Comparison of ENCODE assay signal across 14 cellular contexts in genomic region chr5:50439221-50439620, GRCh38. TPM values are rescaled to one million over a fixed set of nuclear protein-coding genes. Genes with fewer than 3 reads are reported as not detected.
A peak's percentile ranks its signal among the peaks of the same experiment; 100 is the strongest.
DNase-seq lines count a peak whose midpoint lies in the region; ATAC-seq and TF ChIP-seq lines count a peak whose summit lies in the region.
"Had no signal": no experiment of that assay in that cellular context is flagged by ENCODE, and none has a peak within 500 bp of the region (broad histone marks: within the 10 kb centered on the region; RNA-seq: fewer than 3 reads in every experiment).

No MANE protein-coding gene starts in this region.

- peaks cover 5 to 34% of the 10 kb centered on the region in 2 donors for H3K36me3 Mint-ChIP-seq in CD4-positive, alpha-beta memory T cell
- peaks cover 13% of the 10 kb centered on the region for H3K36me3 Mint-ChIP-seq in activated CD8-positive, alpha-beta T cell treated with anti-CD3 and anti-CD28 coated beads for 36 hours (ENCODE audit: low read depth)
- H3K36me3 Mint-ChIP-seq in naive thymus-derived CD4-positive, alpha-beta T cell = peaks cover 0 to 27% (median 4%) of the 10 kb centered on the region in 5 donors

- H3K27ac ChIP-seq in CD4-positive, alpha-beta memory T cell (ENCODE audit: low read depth, low read length) = peak overlapping the region; percentile 75
- peak overlapping the region; percentile 18 for H3K27ac ChIP-seq in KOPT-K1 (ENCODE audit: low read depth, low read length, poor library complexity, severe bottlenecking)
- no peak overlapping the region for H3K27ac ChIP-seq in naive thymus-derived CD4-positive, alpha-beta T cell (ENCODE audit: low read depth, low read length)
- no peak overlapping the region for H3K27ac ChIP-seq in trophoblast cell (ENCODE audit: low read depth, low read length)
- no peak overlapping the region for H3K27ac ChIP-seq in neuronal stem cell (replicated peaks; ENCODE audit: low read length)
- H3K27ac ChIP-seq: gastroesophageal sphincter had no signal

- no peaks in the 10 kb centered on the region for H3K36me3 ChIP-seq in CD4-positive, alpha-beta memory T cell (ENCODE audit: insufficient read depth, low read length)
- H3K36me3 ChIP-seq in KOPT-K1 (ENCODE audit: insufficient read depth, low read length) (no peaks in the 10 kb centered on the region; the same call in 1 of the 2 replicates), trophoblast cell (ENCODE audit: control insufficient read depth in 1 of 2, insufficient read depth in 2 of 2, low read length in 2 of 2) (no peaks in the 10 kb centered on the region), neuronal stem cell (replicated peaks in 1 of 2; ENCODE audit: control insufficient read depth in 2 of 2, insufficient read depth in 2 of 2, low read length in 2 of 2) (no peaks in the 10 kb centered on the region)
- H3K36me3 ChIP-seq in naive thymus-derived CD4-positive, alpha-beta T cell (ENCODE audit: control insufficient read depth in 2 of 3, insufficient read depth in 3 of 3, low read length in 3 of 3) = peaks cover 0 to 3% (median 0%) of the 10 kb centered on the region in 3 experiments
- H3K36me3 ChIP-seq: BE2C, gastroesophageal sphincter had no signal

- H3K23ac ChIP-seq in trophoblast cell (ENCODE audit: low read length) (no peak overlapping the region), neuronal stem cell (ENCODE audit: low read depth, low read length, poor library complexity) (no peak overlapping the region)

- H2BK12ac ChIP-seq in trophoblast cell (ENCODE audit: low read length) = no peak overlapping the region
- H2BK12ac ChIP-seq in neuronal stem cell (ENCODE audit: low read length) = no peak overlapping the region

- H3K79me2 ChIP-seq in trophoblast cell (ENCODE audit: control insufficient read depth, insufficient read depth, low read length, poor library complexity) = no peaks in the 10 kb centered on the region

- H2AK5ac ChIP-seq in trophoblast cell (ENCODE audit: low read length) (no peak overlapping the region), neuronal stem cell (ENCODE audit: low read depth, low read length) (no peak overlapping the region)

- no peaks in the 10 kb centered on the region for H3K27me3 Mint-ChIP-seq in CD4-positive, alpha-beta memory T cell
- H3K27me3 Mint-ChIP-seq in activated CD8-positive, alpha-beta T cell treated with anti-CD3 and anti-CD28 coated beads for 36 hours = no peaks in the 10 kb centered on the region
- H3K27me3 Mint-ChIP-seq in naive thymus-derived CD4-positive, alpha-beta T cell = no peaks in the 10 kb centered on the region

- no peak overlapping the region for H3K4me2 ChIP-seq in trophoblast cell (ENCODE audit: low read length)
- no peak overlapping the region for H3K4me2 ChIP-seq in neuronal stem cell (ENCODE audit: insufficient read depth, low read length, poor library complexity, severe bottlenecking)

- H2AFZ ChIP-seq in trophoblast cell (ENCODE audit: insufficient read depth, low read length, poor library complexity) (no peak overlapping the region), neuronal stem cell (ENCODE audit: low read length) (no peak overlapping the region)

- H3K9me3 ChIP-seq in CD4-positive, alpha-beta memory T cell (ENCODE audit: control insufficient read depth in 1 of 2, low read length in 2 of 2) = no peaks in the 10 kb centered on the region
- H3K9me3 ChIP-seq in KOPT-K1 (ENCODE audit: insufficient read depth, low read length, poor library complexity, severe bottlenecking) = no peaks in the 10 kb centered on the region
- H3K9me3 ChIP-seq in naive thymus-derived CD4-positive, alpha-beta T cell (ENCODE audit: control insufficient read depth in 2 of 3, low read length in 3 of 3) = no peaks in the 10 kb centered on the region
- no peaks in the 10 kb centered on the region for H3K9me3 ChIP-seq in trophoblast cell (ENCODE audit: insufficient read depth, low read depth, low read length)
- H3K9me3 ChIP-seq in neuronal stem cell (replicated peaks in 1 of 2; ENCODE audit: control insufficient read depth in 2 of 2, insufficient read depth in 1 of 2, low read depth in 1 of 2, low read length in 2 of 2) = no peaks in the 10 kb centered on the region
- H3K9me3 ChIP-seq: BE2C, gastroesophageal sphincter had no signal

- ATAC-seq in activated CD8-positive, alpha-beta T cell treated with anti-CD3 and anti-CD28 coated beads for 36 hours = no peak
- ATAC-seq in naive thymus-derived CD4-positive, alpha-beta T cell = no peak
- ATAC-seq: gastroesophageal sphincter had no signal

- H3K4ac ChIP-seq in trophoblast cell (ENCODE audit: low read depth, low read length) (no peak overlapping the region), neuronal stem cell (ENCODE audit: low read length) (no peak overlapping the region)

- intact Hi-C loops in CD4-positive, alpha-beta memory T cell (cut with micrococcal nuclease) = no loop called here
- intact Hi-C loops in activated CD8-positive, alpha-beta T cell treated with anti-CD3 and anti-CD28 coated beads for 36 hours (cut with micrococcal nuclease) = loop anchor here (10.0 kb wide), 1 partner anchor 306 kb away; no protein-coding TSS in a partner anchor
- intact Hi-C loops in naive thymus-derived CD4-positive, alpha-beta T cell (cut with micrococcal nuclease) = no loop called here

- peaks cover 74% of the 10 kb centered on the region for H3K4me1 ChIP-seq in CD4-positive, alpha-beta memory T cell (ENCODE audit: insufficient read depth, low read length)
- H3K4me1 ChIP-seq in naive thymus-derived CD4-positive, alpha-beta T cell (ENCODE audit: control insufficient read depth in 2 of 2, insufficient read depth in 2 of 2, low read length in 2 of 2) = peaks cover 32 to 45% of the 10 kb centered on the region in 2 donors
- peaks cover 0 to 1% of the 10 kb centered on the region in 2 experiments for H3K4me1 ChIP-seq in trophoblast cell (ENCODE audit: control insufficient read depth in 1 of 2, insufficient read depth in 2 of 2, low read length in 2 of 2)
- H3K4me1 ChIP-seq in neuronal stem cell (ENCODE audit: control insufficient read depth in 2 of 2, insufficient read depth in 1 of 2, low read depth in 1 of 2, low read length in 2 of 2) = no peaks in the 10 kb centered on the region
- H3K4me1 ChIP-seq: BE2C had no signal

- WGBS in trophoblast cell (ENCODE audit: extremely low coverage, insufficient coverage, insufficient read length) = no CpG with 5 or more reads among the region's 3 CpGs
- no CpG with 5 or more reads among the region's 3 CpGs for WGBS in neuronal stem cell (ENCODE audit: extremely low coverage in 2 of 2, insufficient read length in 2 of 2, insufficient replicate concordance in 1 of 2), 2 donors

- H2BK15ac ChIP-seq in neuronal stem cell (ENCODE audit: low read length) = no peak overlapping the region

- H3K9me3 Mint-ChIP-seq in CD4-positive, alpha-beta memory T cell = no peaks in the 10 kb centered on the region
- no peaks in the 10 kb centered on the region for H3K9me3 Mint-ChIP-seq in activated CD8-positive, alpha-beta T cell treated with anti-CD3 and anti-CD28 coated beads for 36 hours
- no peaks in the 10 kb centered on the region for H3K9me3 Mint-ChIP-seq in naive thymus-derived CD4-positive, alpha-beta T cell
- H3K9me3 Mint-ChIP-seq: nephron had no signal

- no peak overlapping the region for H2BK120ac ChIP-seq in trophoblast cell (ENCODE audit: insufficient read depth, low read length, poor library complexity)
- no peak overlapping the region for H2BK120ac ChIP-seq in neuronal stem cell (ENCODE audit: low read depth, low read length)

- no peak overlapping the region for H3K18ac ChIP-seq in trophoblast cell (ENCODE audit: low read length)
- H3K18ac ChIP-seq in neuronal stem cell (ENCODE audit: low read length) = no peak overlapping the region

- peak overlapping the region in 5 of 7 donors; percentile 88 to 96 (median 96) for H3K27ac Mint-ChIP-seq in CD4-positive, alpha-beta memory T cell
- peak overlapping the region; percentile 90 for H3K27ac Mint-ChIP-seq in activated CD8-positive, alpha-beta T cell treated with anti-CD3 and anti-CD28 coated beads for 36 hours
- H3K27ac Mint-ChIP-seq in naive thymus-derived CD4-positive, alpha-beta T cell = peak overlapping the region in 5 of 9 donors; percentile 25 to 99 (median 97)
- H3K27ac Mint-ChIP-seq: nephron had no signal

- no peaks in the 10 kb centered on the region for H3K27me3 ChIP-seq in CD4-positive, alpha-beta memory T cell (ENCODE audit: insufficient read depth, low read length)
- no peaks in the 10 kb centered on the region for H3K27me3 ChIP-seq in naive thymus-derived CD4-positive, alpha-beta T cell (ENCODE audit: control insufficient read depth in 2 of 2, insufficient read depth in 2 of 2, low read length in 2 of 2)
- H3K27me3 ChIP-seq in trophoblast cell (ENCODE audit: insufficient read depth, low read length) (no peaks in the 10 kb centered on the region), neuronal stem cell (ENCODE audit: control insufficient read depth in 3 of 3, insufficient read depth in 3 of 3, low read depth in 1 of 3, low read length in 3 of 3) (peaks cover 0 to 9% (median 0%) of the 10 kb centered on the region in 3 experiments)
- H3K27me3 ChIP-seq: BE2C had no signal

- no peak overlapping the region for H3K9ac ChIP-seq in trophoblast cell (ENCODE audit: low read length)
- H3K9ac ChIP-seq in neuronal stem cell (ENCODE audit: low read depth, low read length, poor library complexity) = no peak overlapping the region

- H3K4me3 ChIP-seq in CD4-positive, alpha-beta memory T cell (ENCODE audit: low read length in 2 of 2) = no peak overlapping the region
- H3K4me3 ChIP-seq in naive thymus-derived CD4-positive, alpha-beta T cell (ENCODE audit: low read length) = peak overlapping the region; percentile 73
- H3K4me3 ChIP-seq in trophoblast cell (ENCODE audit: low read depth, low read length) (no peak overlapping the region), neuronal stem cell (ENCODE audit: low read length in 2 of 2) (no peak overlapping the region)

- H4K12ac ChIP-seq in trophoblast cell (ENCODE audit: low read depth, low read length) = no peak overlapping the region

- POLR2A ChIA-PET in CD4-positive, alpha-beta memory T cell (lab: Charles Lee; ENCODE audit: partially characterized antibody) = interaction anchor here (0.7 to 3.8 kb wide), 5 partner anchors 9 to 410 kb away, joined by 3 to 66 read pairs (median 4); partner anchors contain the start of gene PARP8
- POLR2A ChIA-PET in activated CD8-positive, alpha-beta T cell treated with anti-CD3 and anti-CD28 coated beads for 36 hours (lab: Charles Lee) = interaction anchor here (0.6 to 1.1 kb wide), 2 partner anchors 30 to 269 kb away, joined by 3 to 6 read pairs; no protein-coding TSS in a partner anchor
- POLR2A ChIA-PET in naive thymus-derived CD4-positive, alpha-beta T cell (lab: Charles Lee) = interaction anchor here (3.2 kb wide), 1 partner anchor 11 kb away, joined by 21 read pairs; no protein-coding TSS in a partner anchor

- no peak overlapping the region for H3K14ac ChIP-seq in trophoblast cell (ENCODE audit: low read length)
- no peak overlapping the region for H3K14ac ChIP-seq in neuronal stem cell (ENCODE audit: low read length)

- H4K91ac ChIP-seq in trophoblast cell (ENCODE audit: low read depth, low read length) (no peak overlapping the region), neuronal stem cell (ENCODE audit: low read depth, low read length, poor library complexity) (no peak overlapping the region)

- peaks cover 45 to 90% (median 64%) of the 10 kb centered on the region in 4 donors for H3K4me1 Mint-ChIP-seq in CD4-positive, alpha-beta memory T cell
- H3K4me1 Mint-ChIP-seq in activated CD8-positive, alpha-beta T cell treated with anti-CD3 and anti-CD28 coated beads for 36 hours (ENCODE audit: low read depth) = peaks cover 68% of the 10 kb centered on the region
- peaks cover 37 to 88% (median 75%) of the 10 kb centered on the region in 7 donors for H3K4me1 Mint-ChIP-seq in naive thymus-derived CD4-positive, alpha-beta T cell

- no peak overlapping the region for H2BK5ac ChIP-seq in trophoblast cell (ENCODE audit: low read depth, low read length, poor library complexity)
- no peak overlapping the region for H2BK5ac ChIP-seq in neuronal stem cell (ENCODE audit: low read length)

- peaks cover 4% of the 10 kb centered on the region for H3K79me1 ChIP-seq in trophoblast cell (ENCODE audit: low read length)
- H3K79me1 ChIP-seq in neuronal stem cell (ENCODE audit: low read depth, low read length) = peaks cover 4% of the 10 kb centered on the region

- DNase-seq in CD4-positive, alpha-beta memory T cell = no peak
- no peak for DNase-seq in activated CD8-positive, alpha-beta T cell treated with anti-CD3 and anti-CD28 coated beads for 36 hours
- DNase-seq in naive thymus-derived CD4-positive, alpha-beta T cell = no peak
- DNase-seq in trophoblast cell = no peak
- no peak for DNase-seq in neuronal stem cell (ENCODE audit: low spot score)
- DNase-seq in NCI-H510A (lab: John Stamatoyannopoulos, UW) = no peak
- DNase-seq: BE2C; DMS53; NCI-H146; NCI-H226; stimulated activated CD4-positive, alpha-beta T cell treated with anti-CD3 and anti-CD28 coated beads, Interleukin-15, amount 100 ng/mL, for 24 hours had no signal

- CTCF ChIA-PET in CD4-positive, alpha-beta memory T cell (lab: Charles Lee; ENCODE audit: partially characterized antibody) = interaction anchor here (3.2 kb wide), 1 partner anchor 74 kb away, joined by 51 read pairs; no protein-coding TSS in a partner anchor
- CTCF ChIA-PET in activated CD8-positive, alpha-beta T cell treated with anti-CD3 and anti-CD28 coated beads for 36 hours (lab: Charles Lee) = no interaction called here
- CTCF ChIA-PET in naive thymus-derived CD4-positive, alpha-beta T cell (lab: Charles Lee) = interaction anchor here (1.2 kb wide), 1 partner anchor 8 kb away, joined by 3 read pairs; no protein-coding TSS in a partner anchor

- H3K4me3 Mint-ChIP-seq in CD4-positive, alpha-beta memory T cell = peak overlapping the region; percentile 94 to 99 (median 98)
- H3K4me3 Mint-ChIP-seq in activated CD8-positive, alpha-beta T cell treated with anti-CD3 and anti-CD28 coated beads for 36 hours = peak overlapping the region; percentile 84
- H3K4me3 Mint-ChIP-seq in naive thymus-derived CD4-positive, alpha-beta T cell = peak overlapping the region; percentile 88 to 99 (median 94)

- no peak for TF ChIP-seq CTCF in activated CD8-positive, alpha-beta T cell treated with anti-CD3 and anti-CD28 coated beads for 36 hours (IDR thresholded peaks at IDR 0.05)

- H4K8ac ChIP-seq in trophoblast cell (ENCODE audit: low read depth, low read length) (no peak overlapping the region), neuronal stem cell (ENCODE audit: low read depth, low read length) (no peak overlapping the region)

RNA-seq across cellular contexts. Expression of gene EMB, which starts 1.9 kb away (rescaled TPM):
- 100 to 1,000 TPM; 264 to 277 TPM for total RNA-seq in CD4-positive, alpha-beta memory T cell
- polyA plus RNA-seq in CD4-positive, alpha-beta memory T cell = 100 to 1,000 TPM; 176 to 275 TPM
- 10 to 100 TPM; 55.7 to 67.1 TPM for total RNA-seq in activated CD8-positive, alpha-beta T cell treated with anti-CD3 and anti-CD28 coated beads for 36 hours
- total RNA-seq in naive thymus-derived CD4-positive, alpha-beta T cell = 100 to 1,000 TPM; 124 to 169 (median 159) TPM
- polyA plus RNA-seq in naive thymus-derived CD4-positive, alpha-beta T cell = 100 to 1,000 TPM; 105 to 204 TPM
- polyA plus RNA-seq in trophoblast cell (2013) = 14.0 and 14.5 TPM in 2 replicates
- 17.2 TPM for polyA plus RNA-seq in neuronal stem cell (2013, experiment 1 of 2)
- polyA plus RNA-seq in neuronal stem cell (2013, experiment 2 of 2) = 16.9 TPM

Comparison
In these comparisons a context has a peak if more than half of its experiments do, and no peak if none do; other contexts are left out.
1. H3K27ac ChIP-seq: peak in CD4-positive, alpha-beta memory T cell (single experiment) and KOPT-K1 (single experiment); none in naive thymus-derived CD4-positive, alpha-beta T cell (single experiment), trophoblast cell (single experiment) and neuronal stem cell (single experiment).
2. Peak in every context shown above with its lines, with median percentiles within 50 percentile points of each other: H3K27ac Mint-ChIP-seq and H3K4me3 Mint-ChIP-seq.